ENCODE assay signal across 8 cellular contexts in the genomic region with DNA sequence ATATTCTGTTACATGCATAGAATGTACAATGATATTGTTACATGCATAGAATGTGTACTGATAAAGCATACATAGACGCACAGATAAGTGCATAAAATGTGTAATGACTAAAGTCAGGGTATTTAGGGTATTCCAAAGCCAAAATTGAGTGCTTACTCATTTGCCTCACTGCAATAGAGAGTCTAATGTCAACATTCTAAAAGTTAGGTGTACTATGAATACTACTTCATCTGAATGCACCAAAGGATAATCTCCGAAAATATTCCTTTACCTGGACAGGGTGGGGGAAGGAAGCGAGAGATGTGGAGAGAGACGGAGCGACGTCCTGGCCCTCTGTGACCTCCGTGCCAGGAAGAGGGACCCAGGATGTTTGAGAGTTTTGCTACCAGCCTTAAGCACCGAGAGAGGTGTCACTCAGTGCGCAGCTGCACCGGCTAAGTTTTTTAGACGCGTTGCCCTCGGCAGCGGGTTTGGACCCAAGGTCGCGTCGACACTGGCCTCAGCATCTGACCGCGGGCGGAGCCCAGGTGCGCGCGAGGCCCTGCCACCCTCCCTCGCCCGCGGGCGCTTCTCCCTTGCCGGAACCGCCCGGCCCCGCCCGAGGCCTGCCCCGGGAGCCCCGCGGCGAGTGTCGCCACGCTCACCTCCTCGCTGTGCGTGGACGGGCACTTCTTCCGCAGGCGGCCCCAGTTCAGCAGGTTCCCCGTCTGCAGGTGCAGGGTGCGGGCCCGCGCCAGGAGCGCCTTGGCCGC. TPM values are rescaled to one million over a fixed set of nuclear protein-coding genes. Genes with fewer than 3 reads are reported as not detected.
DNase-seq lines count a peak whose midpoint lies in the region; ATAC-seq and TF ChIP-seq lines count a peak whose summit lies in the region.

No MANE protein-coding gene starts in this region.

- H3K36me3 Mint-ChIP-seq in activated naive CD4-positive, alpha-beta T cell treated with anti-CD3 and anti-CD28 coated beads, Interleukin-2, amount 50 U/mL, for 72 hours: peaks cover 12 to 13% of the 10 kb centered on the region in 2 donors

- peaks cover 27% of the 10 kb centered on the region for H3K79me2 ChIP-seq in hepatocyte

- peak overlapping the region; percentile 78 for H3K4me2 ChIP-seq in hepatocyte

- DNase-seq in AG20443 (ENCODE audit: low spot score) (peak; percentile 40), SJCRH30 (peak; percentile 25 to 35), hepatocyte (ENCODE audit: low spot score) (peak; percentile 68), gastrocnemius medialis (peak; percentile 15 to 22), globus pallidus (ENCODE audit: low spot score) (no peak)
- DNase-seq in activated naive CD4-positive, alpha-beta T cell treated with anti-CD3 and anti-CD28 coated beads, Interleukin-2, amount 50 U/mL, for 72 hours (ENCODE audit: low spot score in 2 of 2): peak; percentile 48 to 71

- H3K4me1 ChIP-seq in SJCRH30 (peaks cover 9% of the 10 kb centered on the region), hepatocyte (ENCODE audit: insufficient read depth) (peaks cover 11% of the 10 kb centered on the region), gastrocnemius medialis (peaks cover 14 to 30% of the 10 kb centered on the region in 2 donors)

- peak; percentile 50 for ATAC-seq in GM18907 (IDR thresholded peaks at IDR 0.05; ENCODE audit: unreplicated experiment)
- ATAC-seq in HG03135 (IDR thresholded peaks at IDR 0.05; ENCODE audit: unreplicated experiment): peak; percentile 49
- ATAC-seq in activated naive CD4-positive, alpha-beta T cell treated with anti-CD3 and anti-CD28 coated beads, Interleukin-2, amount 50 U/mL, for 72 hours: peak; percentile 45 to 51
- peak; percentile 25 to 57 for ATAC-seq in gastrocnemius medialis

- H3K9me3 Mint-ChIP-seq in activated naive CD4-positive, alpha-beta T cell treated with anti-CD3 and anti-CD28 coated beads, Interleukin-2, amount 50 U/mL, for 72 hours: peaks cover 0 to 4% of the 10 kb centered on the region in 2 donors

- TF ChIP-seq POLR2A in gastrocnemius medialis (IDR thresholded peaks at IDR 0.05): no peak

- WGBS in hepatocyte (ENCODE audit: low lambda C conversion rate, missing lambda C conversion rate): 2% methylated on average over 34 of the region's 49 CpGs

- intact Hi-C loops in gastrocnemius medialis (cut with DNase I; ENCODE audit: low total_unique reads): loop anchor here (1.0 kb wide), 2 partner anchors 30 to 61 kb away; no protein-coding TSS in a partner anchor

- H2AFZ ChIP-seq in hepatocyte: peak overlapping the region; percentile 53

- no peak overlapping the region for H3K27ac ChIP-seq in SJCRH30
- peak overlapping the region; percentile 79 for H3K27ac ChIP-seq in hepatocyte
- peak overlapping the region; percentile 79 to 89 (median 84) for H3K27ac ChIP-seq in gastrocnemius medialis

- H3K4me3 ChIP-seq in SJCRH30 (peak overlapping the region; percentile 72), hepatocyte (peak overlapping the region; percentile 68), gastrocnemius medialis (peak overlapping the region; percentile 66 to 76 (median 72))

- H3K9me2 ChIP-seq in hepatocyte (replicated peaks; ENCODE audit: insufficient read depth): no peaks in the 10 kb centered on the region

- H3K9me3 ChIP-seq in SJCRH30 (replicated peaks) (no peaks in the 10 kb centered on the region), hepatocyte (ENCODE audit: low read depth) (no peaks in the 10 kb centered on the region), gastrocnemius medialis (no peaks in the 10 kb centered on the region)

- peak overlapping the region; percentile 83 to 95 for H3K27ac Mint-ChIP-seq in activated naive CD4-positive, alpha-beta T cell treated with anti-CD3 and anti-CD28 coated beads, Interleukin-2, amount 50 U/mL, for 72 hours

- no peaks in the 10 kb centered on the region for H4K20me1 ChIP-seq in hepatocyte (ENCODE audit: insufficient read depth, poor library complexity, severe bottlenecking)

- TF ChIP-seq CTCF in hepatocyte (IDR thresholded peaks at IDR 0.05; ENCODE audit: poor library complexity) (no peak), gastrocnemius medialis (IDR thresholded peaks at IDR 0.05 in 4 of 5, conservative IDR thresholded peaks at IDR 0.05 in 1 of 5) (no peak)

- H3K36me3 ChIP-seq in SJCRH30: no peaks in the 10 kb centered on the region
- H3K36me3 ChIP-seq in hepatocyte (replicated peaks; ENCODE audit: insufficient read depth, low read depth): no peaks in the 10 kb centered on the region
- peaks cover 0 to 7% of the 10 kb centered on the region in 2 donors for H3K36me3 ChIP-seq in gastrocnemius medialis

- no peaks in the 10 kb centered on the region for H3K27me3 ChIP-seq in SJCRH30
- no peaks in the 10 kb centered on the region for H3K27me3 ChIP-seq in hepatocyte
- no peaks in the 10 kb centered on the region for H3K27me3 ChIP-seq in gastrocnemius medialis

- in situ Hi-C loops in gastrocnemius medialis (cut with MboI; ENCODE audit: low sequenced_read_pairs in 4 of 4): no loop called here

RNA-seq across cellular contexts. Expression of a gene that starts 0.7 kb away (rescaled TPM):
- total RNA-seq in SJCRH30 (2014; rRNA removed; shearing (Covaris generic)): 6.3 and 7.2 TPM in 2 replicates
- total RNA-seq in activated naive CD4-positive, alpha-beta T cell treated with anti-CD3 and anti-CD28 coated beads, Interleukin-2, amount 50 U/mL, for 72 hours: 10 to 100 TPM; 16.9 to 17.6 TPM
- total RNA-seq in hepatocyte: 10.7 and 12.8 TPM in 2 replicates
- 14.4 and 15.3 TPM in 2 replicates for polyA plus RNA-seq in hepatocyte
- total RNA-seq in gastrocnemius medialis: 10 to 100 TPM; 20.9 to 26.7 (median 24.1) TPM

RNA-seq across cellular contexts. Expression of a gene that starts 29.6 kb away (rescaled TPM):
- 64.7 and 79.8 TPM in 2 replicates for total RNA-seq in SJCRH30 (2014; rRNA removed; shearing (Covaris generic))
- total RNA-seq in activated naive CD4-positive, alpha-beta T cell treated with anti-CD3 and anti-CD28 coated beads, Interleukin-2, amount 50 U/mL, for 72 hours: 10 to 100 TPM; 64.9 to 67.0 TPM
- total RNA-seq in hepatocyte (43.6 and 44.7 TPM in 2 replicates), gastrocnemius medialis (10 to 100 TPM; 50.4 to 75.3 (median 59.1) TPM)
- polyA plus RNA-seq in hepatocyte: 34.4 and 37.8 TPM in 2 replicates
